17 cellular contexts compared by ENCODE assay signal in genomic region chr13:53007872-53008271, GRCh38.
DNase-seq lines count a peak whose midpoint lies in the region; ATAC-seq and TF ChIP-seq lines count a peak whose summit lies in the region.
"Had no signal": no experiment of that assay in that cellular context is flagged by ENCODE, and none has a peak within 500 bp of the region (broad histone marks: within the 10 kb centered on the region; RNA-seq: fewer than 3 reads in every experiment).

No MANE protein-coding gene starts in this region.

- no peak for TF ChIP-seq CTCF in neutrophil (IDR thresholded peaks at IDR 0.05)

- ATAC-seq in HG02885 (IDR thresholded peaks at IDR 0.05; ENCODE audit: poor library complexity, unreplicated experiment): no peak
- ATAC-seq: PC-3 had no signal

- H3K4me1 ChIP-seq in neutrophil (ENCODE audit: control insufficient read depth in 1 of 2, insufficient read depth in 1 of 2, low read depth in 1 of 2, low read length in 1 of 2): peaks cover 68 to 79% of the 10 kb centered on the region in 2 experiments

- H3K36me3 ChIP-seq in neutrophil: no peaks in the 10 kb centered on the region

- peak overlapping the region; percentile 71 for H3K27ac ChIP-seq in neutrophil
- H3K27ac ChIP-seq: 22Rv1, GM23248 had no signal

- no peaks in the 10 kb centered on the region for H3K9me3 ChIP-seq in neutrophil

- DNase-seq in DMS 273 (lab: John Stamatoyannopoulos, UW; ENCODE audit: unreplicated experiment) (peak; percentile 20), DMS 273 treated with DMSO at 0.1 percent for 48 hours (lab: John Stamatoyannopoulos, UW) (no peak), ELF-1 (ENCODE audit: low read depth, low spot score) (peak; percentile 41), UCSD-AML1 (lab: John Stamatoyannopoulos, UW; ENCODE audit: unreplicated experiment) (peak; percentile 65), NCI-H2196 treated with DMSO at 0.1 percent for 48 hours (lab: John Stamatoyannopoulos, UW; ENCODE audit: unreplicated experiment) (no peak)
- no peak for DNase-seq in stimulated activated CD4-positive, alpha-beta T cell treated with anti-CD3 and anti-CD28 coated beads, Interleukin-15, amount 100 ng/mL, for 24 hours
- DNase-seq: C1 segment of cervical spinal cord, DMS53, GM23248, IMR-90, NCI-H1436, NCI-H2081 treated with DMSO at 0.1 percent for 48 hours, NCI-H345, PC-3 had no signal

- H3K4me3 ChIP-seq in neutrophil (ENCODE audit: low read depth in 1 of 2, low read length in 1 of 2): no peak overlapping the region
- H3K4me3 ChIP-seq: GM23248 had no signal

- H3K27me3 ChIP-seq in neutrophil: no peaks in the 10 kb centered on the region

Comparison
In these comparisons a context has a peak if more than half of its experiments do, and no peak if none do; other contexts are left out.
1. DNase-seq: peak in DMS 273 (single experiment), ELF-1 (single experiment) and UCSD-AML1 (single experiment); none in DMS 273 treated with DMSO at 0.1 percent for 48 hours (single experiment), NCI-H2196 treated with DMSO at 0.1 percent for 48 hours (single experiment) and stimulated activated CD4-positive, alpha-beta T cell treated with anti-CD3 and anti-CD28 coated beads, Interleukin-15, amount 100 ng/mL, for 24 hours (single experiment).